In the genomic region with DNA sequence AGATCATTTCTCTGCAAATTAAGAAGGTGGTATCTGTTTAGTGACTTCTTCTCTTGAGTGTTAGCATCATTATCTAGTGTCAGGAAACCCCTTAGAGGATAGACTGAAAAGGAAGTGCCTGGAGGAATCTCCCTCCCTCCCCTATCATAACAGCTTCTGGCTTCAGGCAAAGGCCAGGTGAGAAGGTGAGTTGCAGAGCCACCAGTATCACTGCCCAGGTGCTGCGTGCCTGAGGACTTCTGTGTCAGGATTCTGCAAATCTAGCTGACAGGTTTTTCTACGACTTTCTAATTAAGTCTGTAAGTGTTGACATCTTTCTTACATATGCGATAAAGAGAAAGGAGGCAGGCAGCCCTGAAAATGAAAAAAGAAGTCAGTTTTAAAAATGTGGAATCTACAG, we compare ENCODE assay signal across 28 cellular contexts.
"Had no signal": no experiment of that assay in that cellular context is flagged by ENCODE, and none has a peak within 500 bp of the region (broad histone marks: within the 10 kb centered on the region; RNA-seq: fewer than 3 reads in every experiment).

No MANE protein-coding gene starts in this region.

- H3K36me3 ChIP-seq: neural progenitor cell, ovary, right lobe of liver, sigmoid colon, stomach, tibial artery, transverse colon, upper lobe of left lung, vagina had no signal

- H3K9me3 ChIP-seq: ovary, psoas muscle, right lobe of liver, sigmoid colon, stomach, testis, tibial artery, transverse colon, upper lobe of left lung, vagina had no signal

- H3K4me2 ChIP-seq: neural progenitor cell had no signal

- H3K27me3 Mint-ChIP-seq: natural killer cell treated with Interleukin-12 subunit alpha and Interleukin-12 subunit beta and Interleukin-15 and Interleukin-18, amount 100 ng/mL, for 72 hours; progenitor cell of endocrine pancreas; stimulated activated naive B cell treated with anti-CD40 and anti-IgM and Interleukin-4, amounts not matched to agents 10 μg/mL and 1 μg/mL and 100 μg/mL, for 72 hours; stimulated activated naive CD8-positive, alpha-beta T cell treated with anti-CD3 and anti-CD28 coated beads, Interleukin-15, Interleukin-2, amounts not matched to agents 100 ng/mL and 50 ng/mL, for 24 hours had no signal

- H3K4me1 Mint-ChIP-seq: naive thymus-derived CD8-positive, alpha-beta T cell; stimulated activated effector memory CD8-positive, alpha-beta T cell treated with anti-CD3 and anti-CD28 coated beads, Interleukin-12 subunit alpha, Interleukin-12 subunit beta, amount 100 ng/mL, for 72 hours; stimulated activated naive B cell treated with anti-CD40 and anti-IgM and Interleukin-4, amounts not matched to agents 10 μg/mL and 1 μg/mL and 100 μg/mL, for 72 hours had no signal

- H3K79me2 ChIP-seq: parathyroid adenoma had no signal

- H3K4me3 Mint-ChIP-seq: naive thymus-derived CD8-positive, alpha-beta T cell; natural killer cell treated with Interleukin-12 subunit alpha and Interleukin-12 subunit beta and Interleukin-15 and Interleukin-18, amount 100 ng/mL, for 72 hours; nephron progenitor cell; neural progenitor cell; stimulated activated effector memory CD8-positive, alpha-beta T cell treated with anti-CD3 and anti-CD28 coated beads, Interleukin-12 subunit alpha, Interleukin-12 subunit beta, amount 100 ng/mL, for 72 hours; stimulated activated naive B cell treated with anti-CD40 and anti-IgM and Interleukin-4, amounts not matched to agents 10 μg/mL and 1 μg/mL and 100 μg/mL, for 72 hours; stimulated activated naive CD8-positive, alpha-beta T cell treated with anti-CD3 and anti-CD28 coated beads, Interleukin-15, Interleukin-2, amounts not matched to agents 100 ng/mL and 50 ng/mL, for 24 hours had no signal

- H3K27me3 ChIP-seq: neural progenitor cell, ovary, right lobe of liver, sigmoid colon, stomach, testis, tibial artery, transverse colon, upper lobe of left lung, vagina had no signal

- H3K36me3 Mint-ChIP-seq: naive thymus-derived CD8-positive, alpha-beta T cell; natural killer cell treated with Interleukin-12 subunit alpha and Interleukin-12 subunit beta and Interleukin-15 and Interleukin-18, amount 100 ng/mL, for 72 hours; neural progenitor cell; stimulated activated effector memory CD8-positive, alpha-beta T cell treated with anti-CD3 and anti-CD28 coated beads, Interleukin-12 subunit alpha, Interleukin-12 subunit beta, amount 100 ng/mL, for 72 hours; stimulated activated naive B cell treated with anti-CD40 and anti-IgM and Interleukin-4, amounts not matched to agents 10 μg/mL and 1 μg/mL and 100 μg/mL, for 72 hours had no signal

- H3K4me3 ChIP-seq: neural progenitor cell, ovary, psoas muscle, right lobe of liver, sigmoid colon, stomach, testis, tibial artery, transverse colon, upper lobe of left lung, vagina had no signal

- H3K27ac Mint-ChIP-seq: naive thymus-derived CD8-positive, alpha-beta T cell; natural killer cell treated with Interleukin-12 subunit alpha and Interleukin-12 subunit beta and Interleukin-15 and Interleukin-18, amount 100 ng/mL, for 72 hours; neural progenitor cell; progenitor cell of endocrine pancreas; stimulated activated effector memory CD8-positive, alpha-beta T cell treated with anti-CD3 and anti-CD28 coated beads, Interleukin-12 subunit alpha, Interleukin-12 subunit beta, amount 100 ng/mL, for 72 hours; stimulated activated naive B cell treated with anti-CD40 and anti-IgM and Interleukin-4, amounts not matched to agents 10 μg/mL and 1 μg/mL and 100 μg/mL, for 72 hours; stimulated activated naive CD8-positive, alpha-beta T cell treated with anti-CD3 and anti-CD28 coated beads, Interleukin-15, Interleukin-2, amounts not matched to agents 100 ng/mL and 50 ng/mL, for 24 hours had no signal

- ATAC-seq: naive thymus-derived CD8-positive, alpha-beta T cell; natural killer cell treated with Interleukin-12 subunit alpha and Interleukin-12 subunit beta and Interleukin-15 and Interleukin-18, amount 100 ng/mL, for 72 hours; psoas muscle; right cardiac atrium; right lobe of liver; stimulated activated effector memory CD8-positive, alpha-beta T cell treated with anti-CD3 and anti-CD28 coated beads, Interleukin-12 subunit alpha, Interleukin-12 subunit beta, amount 100 ng/mL, for 72 hours; stimulated activated naive B cell treated with anti-CD40 and anti-IgM and Interleukin-4, amounts not matched to agents 10 μg/mL and 1 μg/mL and 100 μg/mL, for 72 hours had no signal

- H3K9ac ChIP-seq: neural progenitor cell, parathyroid adenoma had no signal

- H2AFZ ChIP-seq: neural progenitor cell, parathyroid adenoma had no signal

- H3K4me1 ChIP-seq: neural progenitor cell, parathyroid adenoma, psoas muscle, right lobe of liver, sigmoid colon, stomach, testis, tibial artery, transverse colon, vagina had no signal

- DNase-seq: naive thymus-derived CD8-positive, alpha-beta T cell; nephron progenitor cell; occipital lobe; ovary; posterior cingulate gyrus; psoas muscle; right cardiac atrium; right lobe of liver; sigmoid colon; small intestine; stimulated activated CD4-positive, alpha-beta T cell treated with anti-CD3 and anti-CD28 coated beads, Interleukin-15, amount 100 ng/mL, for 24 hours; stimulated activated CD4-positive, alpha-beta T cell treated with anti-CD3 and anti-CD28 coated beads, Interleukin-2, amount 100 ng/mL, for 24 hours; stimulated activated CD4-positive, alpha-beta T cell treated with anti-CD3 and anti-CD28 coated beads, Interleukin-2, amount 100 ng/mL, for 48 hours; stimulated activated CD4-positive, alpha-beta T cell treated with anti-CD3 and anti-CD28 coated beads, Interleukin-4, amount 100 ng/mL, for 24 hours; stimulated activated naive B cell treated with anti-CD40 and anti-IgM and Interleukin-4, amounts not matched to agents 10 μg/mL and 1 μg/mL and 100 μg/mL, for 72 hours; stimulated activated naive CD4-positive, alpha-beta T cell treated with Interleukin-2 at 50 U/mL for 16 hours; stomach; testis; tibial artery; transverse colon; upper lobe of left lung had no signal

- H3K27ac ChIP-seq: neural progenitor cell, ovary, parathyroid adenoma, psoas muscle, right lobe of liver, sigmoid colon, stomach, testis, tibial artery, transverse colon, upper lobe of left lung, vagina had no signal

- H3K9me3 Mint-ChIP-seq: nephron progenitor cell, neural progenitor cell had no signal
